ENCODE assay signal across 8 cellular contexts in the genomic region with DNA sequence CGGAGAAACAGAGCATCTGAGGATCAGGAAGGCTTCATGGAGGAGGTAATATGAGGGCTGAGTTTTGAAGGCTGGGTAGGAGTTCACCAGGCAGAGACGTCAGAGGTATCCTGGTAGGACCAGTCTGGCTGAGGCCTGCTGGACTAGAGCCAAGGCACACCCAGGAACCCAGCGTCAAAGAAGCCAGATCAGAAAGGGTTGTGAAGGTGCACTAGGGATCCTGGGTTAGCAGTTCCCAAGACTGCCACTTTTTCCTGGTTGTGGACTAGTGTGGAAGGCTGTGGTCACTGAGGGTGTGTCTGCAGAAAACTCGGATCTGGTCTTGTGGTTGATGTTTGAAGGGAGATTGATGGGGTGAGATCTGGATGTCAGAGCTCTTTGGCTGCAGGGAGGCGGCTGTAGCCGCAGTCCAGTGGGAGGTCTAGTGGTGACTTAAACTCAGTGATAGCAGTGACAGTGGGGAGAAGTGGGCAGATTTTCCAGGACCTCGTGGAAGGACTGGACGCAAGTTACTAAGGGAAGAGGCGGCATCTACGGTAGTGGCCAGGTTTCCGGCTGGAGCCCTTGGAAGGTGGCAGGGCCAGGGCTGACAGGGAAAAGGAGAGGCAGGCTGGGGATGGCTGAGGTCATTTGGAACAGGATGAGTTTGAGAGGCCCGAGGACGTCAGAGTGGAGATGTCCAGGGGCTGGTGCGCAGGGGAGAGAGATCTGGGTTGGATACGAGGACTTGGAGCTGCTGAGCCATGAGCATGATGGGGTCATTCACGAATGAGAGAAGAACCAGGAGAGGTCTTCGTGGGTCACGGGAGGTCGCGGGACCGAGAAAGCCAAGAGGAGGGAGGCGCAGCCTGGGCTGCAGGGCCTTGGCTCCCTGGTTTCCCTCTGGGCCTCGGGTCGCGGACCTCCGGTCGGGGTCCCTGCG. TPM values are rescaled to one million over a fixed set of nuclear protein-coding genes. Genes with fewer than 3 reads are reported as not detected.
DNase-seq lines count a peak whose midpoint lies in the region; ATAC-seq, FAIRE-seq and TF ChIP-seq lines count a peak whose summit lies in the region.

No MANE protein-coding gene starts in this region.

- H3K27me3 ChIP-seq in OCI-LY3 (ENCODE audit: low read depth, low read length) (no peaks in the 10 kb centered on the region), aorta (ENCODE audit: control insufficient read depth in 1 of 2, insufficient read depth in 2 of 2, low read length in 1 of 2) (no peaks in the 10 kb centered on the region)

- H3K9ac ChIP-seq in OCI-LY3 (ENCODE audit: low read length), result peak overlapping the region; percentile 82

- peaks cover 15% of the 10 kb centered on the region for H3K4me1 ChIP-seq in OCI-LY3 (ENCODE audit: low read length)
- peaks cover 0 to 4% of the 10 kb centered on the region in 2 donors for H3K4me1 ChIP-seq in aorta (ENCODE audit: control insufficient read depth in 1 of 2, insufficient read depth in 2 of 2, low read length in 2 of 2)

- DNase-seq in T-helper 1 cell, result no peak
- DNase-seq in dermis blood vessel endothelial cell, result peak; percentile 50
- peak; percentile 10 for DNase-seq in midbrain (lab: John Stamatoyannopoulos, UW)
- peak in 1 of 2 donors; percentile 51 for DNase-seq in aorta
- no peak for DNase-seq in RCC 7860 (ENCODE audit: low spot score)
- DNase-seq in NCI-H524 treated with DMSO at 0.1 percent for 48 hours (lab: John Stamatoyannopoulos, UW), result no peak

- peak overlapping the region; percentile 55 for H3K27ac Mint-ChIP-seq in T-helper 1 cell treated with Interleukin-12 subunit alpha and Interleukin-12 subunit beta and Interleukin-4 antibody, amounts not matched to agents 30 μg/mL and 1 μg/mL, for 36 hours

- H3K27me3 Mint-ChIP-seq in T-helper 1 cell treated with Interleukin-12 subunit alpha and Interleukin-12 subunit beta and Interleukin-4 antibody, amounts not matched to agents 30 μg/mL and 1 μg/mL, for 36 hours (ENCODE audit: low read depth), result no peaks in the 10 kb centered on the region

- no peak for TF ChIP-seq CTCF in OCI-LY3 (IDR thresholded peaks at IDR 0.05; ENCODE audit: low read depth, low read length)

- H3K79me2 ChIP-seq in OCI-LY3 (ENCODE audit: low read length), result no peaks in the 10 kb centered on the region

- FAIRE-seq in RCC 7860 (lab: Jason Lieb, UNC), result no peak

- H3K4me3 Mint-ChIP-seq in T-helper 1 cell treated with Interleukin-12 subunit alpha and Interleukin-12 subunit beta and Interleukin-4 antibody, amounts not matched to agents 30 μg/mL and 1 μg/mL, for 36 hours, result peak overlapping the region; percentile 74

- H3K9me3 ChIP-seq in OCI-LY3 (ENCODE audit: insufficient read depth, low read length) (no peaks in the 10 kb centered on the region), aorta (ENCODE audit: control insufficient read depth, low read length) (no peaks in the 10 kb centered on the region)

- peak; percentile 37 for ATAC-seq in aorta (ENCODE audit: low FRiP score)

- H3K9me3 Mint-ChIP-seq in T-helper 1 cell treated with Interleukin-12 subunit alpha and Interleukin-12 subunit beta and Interleukin-4 antibody, amounts not matched to agents 30 μg/mL and 1 μg/mL, for 36 hours, result no peaks in the 10 kb centered on the region

- H3K36me3 ChIP-seq in OCI-LY3 (replicated peaks; ENCODE audit: low read depth, low read length) (peaks cover 57% of the 10 kb centered on the region), aorta (ENCODE audit: control insufficient read depth in 1 of 2, insufficient read depth in 2 of 2, low read length in 1 of 2) (peaks cover 0 to 3% of the 10 kb centered on the region in 2 donors)

- intact Hi-C loops in aorta (cut with DNase I), result loop anchor here in 1 of 2 donors (5.0 kb wide), 1 partner anchor 35 kb away; the partner anchor contains the start of gene PCNX3

- WGBS in aorta, 2 donors, result 22 to 33% methylated on average over 18 to 28 of the region's 28 CpGs

- peak overlapping the region; percentile 84 for H3K4me2 ChIP-seq in OCI-LY3 (ENCODE audit: low read length)

- H3K27ac ChIP-seq in OCI-LY3 (ENCODE audit: low read length), result peak overlapping the region; percentile 80
- H3K27ac ChIP-seq in aorta (ENCODE audit: low read depth in 1 of 2, low read length in 2 of 2), result peak overlapping the region in 1 of 2 donors; percentile 87

- peaks cover 37% of the 10 kb centered on the region for H3K36me3 Mint-ChIP-seq in T-helper 1 cell treated with Interleukin-12 subunit alpha and Interleukin-12 subunit beta and Interleukin-4 antibody, amounts not matched to agents 30 μg/mL and 1 μg/mL, for 36 hours (ENCODE audit: low read depth)

- H3K4me3 ChIP-seq in OCI-LY3 (ENCODE audit: low read length), result peak overlapping the region; percentile 79
- peak overlapping the region in 1 of 2 donors; percentile 34 for H3K4me3 ChIP-seq in aorta (ENCODE audit: low read length in 2 of 2)

- no peak overlapping the region for H2AFZ ChIP-seq in OCI-LY3 (ENCODE audit: low read depth, low read length)

- H3K4me1 Mint-ChIP-seq in T-helper 1 cell treated with Interleukin-12 subunit alpha and Interleukin-12 subunit beta and Interleukin-4 antibody, amounts not matched to agents 30 μg/mL and 1 μg/mL, for 36 hours (ENCODE audit: low read depth), result peaks cover 24% of the 10 kb centered on the region

- peaks cover 6% of the 10 kb centered on the region for H4K20me1 ChIP-seq in OCI-LY3 (ENCODE audit: insufficient read depth, low read length)

RNA-seq across cellular contexts. Expression of gene RELA, which starts 10.9 kb away (rescaled TPM):
- 17.3 and 17.7 TPM in 2 replicates for total RNA-seq in dermis blood vessel endothelial cell
- 100 to 1,000 TPM in 1 of 2 donors, 10 to 100 TPM in 1; 98.2 to 108 TPM for total RNA-seq in aorta
- 10 to 100 TPM; 28.8 to 73.8 TPM for polyA plus RNA-seq in aorta

RNA-seq across cellular contexts. Expression of gene SIPA1, which starts 13.9 kb away (rescaled TPM):
- total RNA-seq in dermis blood vessel endothelial cell (72.2 and 102 TPM in 2 replicates), aorta (10 to 100 TPM; 67.0 to 75.1 TPM)
- polyA plus RNA-seq in aorta, result 100 to 1,000 TPM in 1 of 2 donors, 10 to 100 TPM in 1; 25.2 to 147 TPM

RNA-seq across cellular contexts. Expression of gene PCNX3, which starts 36.3 kb away (rescaled TPM):
- total RNA-seq in dermis blood vessel endothelial cell (18.0 and 34.8 TPM in 2 replicates), aorta (10 to 100 TPM; 24.8 to 28.8 TPM)
- polyA plus RNA-seq in aorta, result 10 to 100 TPM in 1 of 2 donors, 1 to 10 TPM in 1; 3.9 to 50.0 TPM

RNA-seq across cellular contexts. Expression of gene MAP3K11, which starts 37.8 kb away (rescaled TPM):
- 118 and 171 TPM in 2 replicates for total RNA-seq in dermis blood vessel endothelial cell
- 10 to 100 TPM; 51.3 to 87.9 TPM for total RNA-seq in aorta
- polyA plus RNA-seq in aorta, result 10 to 100 TPM; 34.2 to 78.8 TPM

RNA-seq across cellular contexts. Expression of gene KCNK7, which starts 56.2 kb away (rescaled TPM):
- 0.14 and 0.17 TPM in 2 replicates for total RNA-seq in dermis blood vessel endothelial cell
- 1 to 10 TPM in 1 of 2 donors, under 1 TPM in 1; 0.93 to 1.3 TPM for total RNA-seq in aorta
- 1 to 10 TPM in 1 of 2 donors, not detected in 1; 7.3 TPM for polyA plus RNA-seq in aorta

Comparison
In these comparisons a context has a peak if more than half of its experiments do, and no peak if none do; other contexts are left out.
1. DNase-seq: peak in dermis blood vessel endothelial cell (single experiment) and midbrain (single experiment); none in T-helper 1 cell (0 of 5), RCC 7860 (single experiment) and NCI-H524 treated with DMSO at 0.1 percent for 48 hours (single experiment).